21 cellular contexts compared by ENCODE assay signal in the genomic region with DNA sequence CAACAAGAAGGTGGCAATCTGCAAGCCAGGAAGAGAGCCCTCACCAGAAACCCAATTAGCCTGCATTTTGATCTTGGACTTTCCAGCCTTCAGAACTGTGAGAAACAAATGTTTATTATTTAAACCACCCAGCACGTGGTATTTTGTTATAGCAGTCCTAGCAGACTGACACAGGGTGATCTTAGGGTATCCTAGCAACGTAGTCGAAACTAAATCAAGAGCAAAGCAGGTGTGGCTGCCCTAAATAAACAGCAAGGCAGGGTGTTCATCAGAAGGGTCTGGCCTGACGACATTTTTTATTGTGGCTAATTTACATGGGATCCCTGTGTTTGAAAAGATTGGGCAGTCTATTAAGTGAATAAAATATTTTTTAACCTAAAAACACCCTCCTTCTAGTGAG.
"Had no signal": no experiment of that assay in that cellular context is flagged by ENCODE, and none has a peak within 500 bp of the region (broad histone marks: within the 10 kb centered on the region; RNA-seq: fewer than 3 reads in every experiment).

No MANE protein-coding gene starts in this region.

- H3K9me3 ChIP-seq: adrenal gland, esophagus muscularis mucosa, gastrocnemius medialis, right lobe of liver, suprapubic skin, transverse colon had no signal

- H3K4me3 ChIP-seq: adrenal gland, ascending aorta, esophagus muscularis mucosa, gastrocnemius medialis, right lobe of liver, stomach, suprapubic skin, transverse colon had no signal

- DNase-seq: activated CD4-positive, alpha-beta T cell treated with anti-CD3 and anti-CD28 coated beads, Interleukin-2, amount 50 U/mL, for 48 hours; activated CD8-positive, alpha-beta memory T cell treated with anti-CD3 and anti-CD28 coated beads, Interleukin-2, amount 50 U/mL, for 48 hours; activated naive CD4-positive, alpha-beta T cell; activated T-cell treated with anti-CD3 and anti-CD28 coated beads, Interleukin-2, amount 50 U/mL, for 4 hours; adrenal gland; brain microvascular endothelial cell; central memory CD4-positive, alpha-beta T cell; dermis blood vessel endothelial cell; effector memory CD4-positive, alpha-beta T cell; gastrocnemius medialis; hippocampal formation; midbrain; nucleus accumbens; right lobe of liver; small intestine; stomach; T1000; transverse colon had no signal

- H3K27ac ChIP-seq: adrenal gland, ascending aorta, brain microvascular endothelial cell, esophagus muscularis mucosa, gastrocnemius medialis, right lobe of liver, stomach, suprapubic skin, transverse colon had no signal

- H3K36me3 ChIP-seq: adrenal gland, ascending aorta, brain microvascular endothelial cell, esophagus muscularis mucosa, gastrocnemius medialis, right lobe of liver, stomach, suprapubic skin, transverse colon had no signal

- H3K4me1 ChIP-seq: adrenal gland, ascending aorta, esophagus muscularis mucosa, gastrocnemius medialis, right lobe of liver, stomach, suprapubic skin, transverse colon had no signal

- H3K27me3 ChIP-seq: adrenal gland, ascending aorta, brain microvascular endothelial cell, esophagus muscularis mucosa, gastrocnemius medialis, right lobe of liver, stomach, suprapubic skin, transverse colon had no signal
